ENCODE assay signal across 1 cellular context in genomic region chr15:40506964-40507571, GRCh38.
TF ChIP-seq lines count a peak whose summit lies in the region.

No MANE protein-coding gene starts in this region.

TF ChIP-seq in HEK293, 187 proteins besides CTCF, POLR2A, EP300 and RAD21 (continued from another document):
- TF ChIP-seq PATZ1 (tag by site-specific recombination; IDR thresholded peaks at IDR 0.05) (peak; percentile 59; the same call in 1 of the 2 replicates), ZNF2 (tag by site-specific recombination; IDR thresholded peaks at IDR 0.05) (peak; percentile 67; the same call in 1 of the 2 replicates), ZNF157 (tag by site-specific recombination; IDR thresholded peaks at IDR 0.05) (no peak), ZNF23 (tag by site-specific recombination; IDR thresholded peaks at IDR 0.05; ENCODE audit: borderline replicate concordance) (no peak), ZNF416 (tag by site-specific recombination; IDR thresholded peaks at IDR 0.05) (no peak), BCL11B (tag by site-specific recombination; IDR thresholded peaks at IDR 0.05; ENCODE audit: low read depth) (no peak), ZNF138 (tag by site-specific recombination; IDR thresholded peaks at IDR 0.05; ENCODE audit: borderline replicate concordance) (no peak), ZNF585B (tag by site-specific recombination; IDR thresholded peaks at IDR 0.05) (no peak), WT1 (tag by site-specific recombination; IDR thresholded peaks at IDR 0.05) (0 out of 2 replicates have a peak, but pooled peaks have one; percentile 34), ATF2 (tag by site-specific recombination; IDR thresholded peaks at IDR 0.05; ENCODE audit: low read depth) (no peak), ZNF785 (tag by site-specific recombination; IDR thresholded peaks at IDR 0.05) (no peak), GLIS2 (tag by site-specific recombination; IDR thresholded peaks at IDR 0.05) (peak; percentile 83), ZNF311 (tag by site-specific recombination; IDR thresholded peaks at IDR 0.05; ENCODE audit: borderline replicate concordance) (no peak), PRDM4 (tag by site-specific recombination; IDR thresholded peaks at IDR 0.05) (no peak), ZNF473 (tag by site-specific recombination; IDR thresholded peaks at IDR 0.05) (no peak), ZNF18 (tag by site-specific recombination; IDR thresholded peaks at IDR 0.05) (peak; percentile 59; the same call in 1 of the 2 replicates), ZNF768 (tag by site-specific recombination; IDR thresholded peaks at IDR 0.05) (no peak), ZNF169 (tag by site-specific recombination; IDR thresholded peaks at IDR 0.05) (no peak), KLF16 (tag by site-specific recombination; IDR thresholded peaks at IDR 0.05) (no peak), ZNF350 (tag by site-specific recombination; IDR thresholded peaks at IDR 0.05) (no peak), GLIS1 (tag by site-specific recombination; IDR thresholded peaks at IDR 0.05) (peak; percentile 86), ZNF645 (tag by site-specific recombination; IDR thresholded peaks at IDR 0.05) (no peak), ZSCAN5A (tag by site-specific recombination; IDR thresholded peaks at IDR 0.05) (no peak), ZNF362 (tag by site-specific recombination; IDR thresholded peaks at IDR 0.05) (no peak), ZBTB7A (tag by site-specific recombination; IDR thresholded peaks at IDR 0.05; ENCODE audit: low read depth) (no peak), ZNF19 (tag by site-specific recombination; IDR thresholded peaks at IDR 0.05; ENCODE audit: low read depth) (no peak), ZNF791 (tag by site-specific recombination; IDR thresholded peaks at IDR 0.05) (no peak), MZF1 (tag by site-specific recombination; IDR thresholded peaks at IDR 0.05; ENCODE audit: borderline replicate concordance) (no peak), ZNF548 (tag by site-specific recombination; IDR thresholded peaks at IDR 0.05) (no peak), MEIS1 (CRISPR knock-in tag; IDR thresholded peaks at IDR 0.05; ENCODE audit: borderline replicate concordance) (no peak), ZNF214 (tag by site-specific recombination; IDR thresholded peaks at IDR 0.05; ENCODE audit: borderline replicate concordance) (no peak), ZNF555 (tag by site-specific recombination; conservative IDR thresholded peaks at IDR 0.05) (no peak), ZNF701 (tag by site-specific recombination; IDR thresholded peaks at IDR 0.05) (no peak), ZNF274 (IDR thresholded peaks at IDR 0.05; ENCODE audit: low read length) (no peak), ZNF274 (tag by site-specific recombination; IDR thresholded peaks at IDR 0.05; ENCODE audit: borderline replicate concordance) (no peak), ZNF223 (tag by site-specific recombination; IDR thresholded peaks at IDR 0.05) (no peak), ZNF571 (tag by site-specific recombination; IDR thresholded peaks at IDR 0.05) (no peak), HOXA7 (CRISPR knock-in tag; IDR thresholded peaks at IDR 0.05; ENCODE audit: borderline replicate concordance) (no peak), ZNF184 (tag by site-specific recombination; IDR thresholded peaks at IDR 0.05) (no peak), REST (tag by site-specific recombination; IDR thresholded peaks at IDR 0.05) (no peak), ZNF677 (tag by site-specific recombination; IDR thresholded peaks at IDR 0.05) (no peak), ZBTB44 (tag by site-specific recombination; IDR thresholded peaks at IDR 0.05) (no peak), ZNF140 (tag by site-specific recombination; IDR thresholded peaks at IDR 0.05) (no peak), ZNF621 (tag by site-specific recombination; IDR thresholded peaks at IDR 0.05) (no peak), ZNF529 (tag by site-specific recombination; IDR thresholded peaks at IDR 0.05; ENCODE audit: insufficient replicate concordance) (no peak), ZNF132 (tag by site-specific recombination; IDR thresholded peaks at IDR 0.05; ENCODE audit: borderline replicate concordance) (no peak), SP2 (tag by site-specific recombination; IDR thresholded peaks at IDR 0.05) (peak; percentile 47)
